Comparison of ENCODE assay signal across 8 cellular contexts in the genomic region with DNA sequence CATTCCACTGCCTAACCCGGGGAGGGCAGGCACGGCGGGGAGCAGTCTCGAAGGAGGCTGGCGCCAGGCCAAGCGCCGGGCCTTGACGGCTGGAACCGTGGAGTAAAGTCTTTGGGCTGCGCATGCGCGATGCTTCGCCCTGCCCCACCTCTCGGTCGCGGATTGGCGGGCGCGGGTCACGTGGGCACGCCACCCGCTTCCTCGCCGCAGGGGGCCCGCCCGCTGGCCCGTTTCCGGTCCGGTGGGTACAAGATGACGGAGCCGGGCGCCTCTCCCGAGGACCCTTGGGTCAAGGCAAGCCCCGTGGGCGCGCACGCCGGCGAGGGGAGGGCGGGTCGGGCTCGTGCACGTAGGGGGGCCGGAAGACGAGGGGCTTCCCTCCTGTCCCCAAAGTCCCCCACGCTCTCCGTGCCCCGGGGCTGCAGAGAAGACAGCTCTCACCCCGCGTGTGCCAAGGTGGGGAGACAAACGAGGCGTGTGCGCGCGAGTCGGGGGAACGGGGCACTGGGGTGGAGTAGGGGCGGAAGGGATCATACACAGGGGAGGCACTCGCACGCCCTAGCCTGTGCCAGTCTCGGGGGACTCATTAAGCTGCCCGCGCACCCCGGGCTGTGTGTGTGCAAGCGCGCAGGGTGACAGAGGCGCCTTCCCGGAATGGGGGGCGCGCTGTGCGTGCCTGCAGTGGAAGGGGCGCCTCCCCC. TPM values are rescaled to one million over a fixed set of nuclear protein-coding genes. Genes with fewer than 3 reads are reported as not detected.
DNase-seq lines count a peak whose midpoint lies in the region; ATAC-seq and TF ChIP-seq lines count a peak whose summit lies in the region.

A gene with protein sequence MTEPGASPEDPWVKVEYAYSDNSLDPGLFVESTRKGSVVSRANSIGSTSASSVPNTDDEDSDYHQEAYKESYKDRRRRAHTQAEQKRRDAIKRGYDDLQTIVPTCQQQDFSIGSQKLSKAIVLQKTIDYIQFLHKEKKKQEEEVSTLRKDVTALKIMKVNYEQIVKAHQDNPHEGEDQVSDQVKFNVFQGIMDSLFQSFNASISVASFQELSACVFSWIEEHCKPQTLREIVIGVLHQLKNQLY (plus strand): TSS at position 228 of the 701 bp plus-strand sequence. CDS start 25 bp downstream, at position 253.

- CTCF ChIA-PET in OCI-LY7 (lab: Charles Lee; ENCODE audit: unreplicated experiment): interaction anchor here (1.8 kb wide), 1 partner anchor 11 kb away, joined by 8 read pairs; a partner anchor contains a TSS

- POLR2A ChIA-PET in OCI-LY7 (lab: Charles Lee): interaction anchor here (1.1 kb wide), 1 partner anchor 14 kb away, joined by 3 read pairs; no protein-coding TSS in a partner anchor

- BruUV-seq in OCI-LY7 (replicated peaks; lab: Mats Ljungman, UMichigan): no TSS peak

- H3K9me3 ChIP-seq in BLaER1 (no peaks in the 10 kb centered on the region), OCI-LY7 (ENCODE audit: low read length) (no peaks in the 10 kb centered on the region), mucosa of descending colon (no peaks in the 10 kb centered on the region)

- no peaks in the 10 kb centered on the region for H3K27me3 Mint-ChIP-seq in IgD-negative memory B cell

- H3K9me3 Mint-ChIP-seq in IgD-negative memory B cell: no peaks in the 10 kb centered on the region

- H3K9ac ChIP-seq in BLaER1: peak within 1 kb of the TSS; percentile 87

- intact Hi-C loops in OCI-LY7 (cut with micrococcal nuclease; ENCODE audit: unreplicated experiment) (no loop called here), mucosa of descending colon (cut with DNase I, micrococcal nuclease) (no loop called here)

- H3K4me3 Mint-ChIP-seq in IgD-negative memory B cell: peak within 1 kb of the TSS; percentile 90 to 99 (median 96)

- H3K4me1 Mint-ChIP-seq in IgD-negative memory B cell: peaks cover 17 to 21% (median 18%) of the 10 kb centered on the region in 3 donors

- H3K79me2 ChIP-seq in OCI-LY7 (ENCODE audit: insufficient read depth, low read depth, low read length): peaks cover 35% of the 10 kb centered on the region

- H3K27me3 ChIP-seq in BLaER1: no peaks in the 10 kb centered on the region

- H3K36me3 ChIP-seq in BLaER1: peaks cover 71% of the 10 kb centered on the region
- H3K36me3 ChIP-seq in OCI-LY7 (ENCODE audit: insufficient read depth, low read length): peaks cover 82% of the 10 kb centered on the region
- H3K36me3 ChIP-seq in mucosa of descending colon (ENCODE audit: low read depth): peaks cover 4% of the 10 kb centered on the region

- peak within 1 kb of the TSS; percentile 94 for H3K4me2 ChIP-seq in BLaER1
- H3K4me2 ChIP-seq in OCI-LY7 (ENCODE audit: low read length): peak within 1 kb of the TSS; percentile 90

- DNase-seq in OCI-LY7 (ENCODE audit: low spot score) (peak; percentile 95), activated T-cell treated with anti-CD3 and anti-CD28 coated beads for 24 hours (ENCODE audit: low read depth) (peak; percentile 89), epithelial cell of esophagus (ENCODE audit: low read depth) (peak; percentile 86), mucosa of descending colon (peak; percentile 95 to 97 (median 96))
- DNase-seq in stimulated activated CD8-positive, alpha-beta memory T cell treated with anti-CD3 and anti-CD28 coated beads, Interleukin-2, amount 100 ng/mL, for 48 hours (ENCODE audit: low read depth in 2 of 2): peak; percentile 91 to 94

- no peak for TF ChIP-seq CTCF in OCI-LY7 (conservative IDR thresholded peaks at IDR 0.05; ENCODE audit: low read length)
- no peak for TF ChIP-seq CTCF in epithelial cell of esophagus (IDR thresholded peaks at IDR 0.05; ENCODE audit: insufficient read depth, low read depth, low read length, missing control alignments)
- no peak for TF ChIP-seq CTCF in mucosa of descending colon (IDR thresholded peaks at IDR 0.05)

- H3K9me2 ChIP-seq in OCI-LY7 (ENCODE audit: insufficient read depth, low read length): no peaks in the 10 kb centered on the region

- H3K27ac ChIP-seq in BLaER1 (peak within 1 kb of the TSS; percentile 84), OCI-LY7 (ENCODE audit: low read depth, low read length, poor library complexity, severe bottlenecking) (peak within 1 kb of the TSS; percentile 69)

- H2AFZ ChIP-seq in OCI-LY7 (ENCODE audit: low read length): peak within 1 kb of the TSS; percentile 30; the same call in 1 of the 2 replicates

- ATAC-seq in GM19455 (IDR thresholded peaks at IDR 0.05; ENCODE audit: unreplicated experiment) (peak; percentile 42), mucosa of descending colon (peak; percentile 83)

- H3K36me3 Mint-ChIP-seq in IgD-negative memory B cell: peaks cover 1% of the 10 kb centered on the region

- peak within 1 kb of the TSS; percentile 64 to 98 (median 92) for H3K27ac Mint-ChIP-seq in IgD-negative memory B cell

- H4K20me1 ChIP-seq in BLaER1 (peaks cover 21% of the 10 kb centered on the region), OCI-LY7 (ENCODE audit: insufficient read depth, low read length) (no peaks in the 10 kb centered on the region)

- H3K4me1 ChIP-seq in BLaER1: peaks cover 41% of the 10 kb centered on the region
- H3K4me1 ChIP-seq in OCI-LY7 (ENCODE audit: insufficient read depth, low read length, poor library complexity, severe bottlenecking): peaks cover 31% of the 10 kb centered on the region
- peaks cover 40% of the 10 kb centered on the region for H3K4me1 ChIP-seq in mucosa of descending colon (ENCODE audit: low read depth)

- H3K4me3 ChIP-seq in BLaER1 (peak within 1 kb of the TSS; percentile 85), OCI-LY7 (ENCODE audit: low read depth, low read length, poor library complexity, severe bottlenecking) (peak within 1 kb of the TSS; percentile 77), epithelial cell of esophagus (ENCODE audit: low read length) (peak within 1 kb of the TSS; percentile 90), mucosa of descending colon (peak within 1 kb of the TSS; percentile 84)

RNA-seq across cellular contexts. Expression of the gene that starts here (rescaled TPM):
- 44.8 TPM for polyA plus RNA-seq in IgD-negative memory B cell
- total RNA-seq in OCI-LY7 (2014; rRNA removed; shearing (Covaris generic)): 31.6 and 33.6 TPM in 2 replicates
- total RNA-seq in OCI-LY7 (2022): 51.2 and 53.5 TPM in 2 replicates
- total RNA-seq in mucosa of descending colon: 100 to 1,000 TPM in 2 of 3 donors, 10 to 100 TPM in 1; 69.6 to 110 (median 103) TPM

Comparison
In these comparisons a context has a peak if more than half of its experiments do, and no peak if none do; other contexts are left out.
1. Peak in every context shown above with its lines: DNase-seq, ATAC-seq, H3K4me3 ChIP-seq and H3K27ac ChIP-seq.